In the genomic region with DNA sequence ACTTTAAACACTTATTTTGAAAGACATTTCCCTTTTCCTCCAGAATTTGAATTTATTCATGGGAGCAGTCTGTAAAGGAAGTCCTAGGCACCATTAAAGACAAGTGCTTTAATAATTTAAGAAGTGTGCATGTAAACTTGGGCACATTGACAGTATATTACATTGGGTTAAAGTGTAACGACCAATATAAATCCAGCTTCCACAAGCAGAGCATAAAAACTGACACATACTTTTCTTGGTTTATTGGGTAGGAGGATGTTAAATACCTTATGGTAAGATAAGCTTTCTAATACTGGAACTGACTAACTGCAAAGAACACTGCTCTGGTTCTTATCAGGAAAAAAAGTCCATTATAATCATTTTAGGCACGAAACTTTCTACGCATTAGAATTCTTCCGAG, we compare ENCODE assay signal across 22 cellular contexts. TPM values are rescaled to one million over a fixed set of nuclear protein-coding genes. Genes with fewer than 3 reads are reported as not detected.
DNase-seq lines count a peak whose midpoint lies in the region; ATAC-seq, FAIRE-seq and TF ChIP-seq lines count a peak whose summit lies in the region.
"Had no signal": no experiment of that assay in that cellular context is flagged by ENCODE, and none has a peak within 500 bp of the region (broad histone marks: within the 10 kb centered on the region; RNA-seq: fewer than 3 reads in every experiment).

No MANE protein-coding gene starts in this region.

- CTCF ChIA-PET in HCT116 (lab: Charles Lee), result interaction anchor here (0.7 kb wide), 1 partner anchor 15 kb away, joined by 4 read pairs; no protein-coding TSS in a partner anchor

- no TSS peak for BruUV-seq in HCT116 (replicated peaks; lab: Mats Ljungman, UMichigan)

- no peaks in the 10 kb centered on the region for H3K36me3 ChIP-seq in HCT116 (ENCODE audit: control insufficient read depth in 1 of 2, insufficient read depth in 2 of 2, low read length in 2 of 2)
- no peaks in the 10 kb centered on the region for H3K36me3 ChIP-seq in psoas muscle (ENCODE audit: insufficient read depth in 1 of 2, low read depth in 1 of 2)
- H3K36me3 ChIP-seq: vagina had no signal

- no peaks in the 10 kb centered on the region for H3K36me3 Mint-ChIP-seq in chondrocyte (ENCODE audit: low read depth)
- H3K36me3 Mint-ChIP-seq: CD4-positive, CD25-positive, alpha-beta regulatory T cell had no signal

- H3K4me1 ChIP-seq in HCT116 (ENCODE audit: control insufficient read depth in 1 of 2, insufficient read depth in 2 of 2, low read length in 2 of 2) (peaks cover 4 to 7% of the 10 kb centered on the region in 2 experiments; a peak in 3 of 4 replicates), psoas muscle (peaks cover 10% of the 10 kb centered on the region)

- DNase-seq in HCT116 (ENCODE audit: low read depth, low spot score) (no peak), chondrocyte (ENCODE audit: low spot score) (no peak), left colon (no peak), psoas muscle (no peak), RCC 7860 (ENCODE audit: low spot score) (no peak), mucosa of gallbladder (ENCODE audit: low spot score) (no peak), caudate nucleus (lab: John Stamatoyannopoulos, UW) (no peak)
- DNase-seq: activated CD4-positive, alpha-beta T cell treated with anti-CD3 and anti-CD28 coated beads, Interleukin-2, amount 10 ng/mL, durations not matched to agents 24 days and 14 days; activated CD8-positive, alpha-beta memory T cell treated with anti-CD3 and anti-CD28 coated beads, Interleukin-2, amount 50 U/mL, for 48 hours; activated gamma-delta T cell; CD4-positive, CD25-positive, alpha-beta regulatory T cell; KG1; NCI-H187; NCI-H2227 treated with DMSO at 0.1 percent for 48 hours; NCI-H774; OCI-M1; stimulated activated CD8-positive, alpha-beta memory T cell treated with anti-CD3 and anti-CD28 coated beads, Interleukin-4, amount 100 ng/mL, for 48 hours; T-helper 1 cell had no signal

- peaks cover 25% of the 10 kb centered on the region for H3K27me3 ChIP-seq in HCT116 (ENCODE audit: insufficient read depth, low read length)
- no peaks in the 10 kb centered on the region for H3K27me3 ChIP-seq in psoas muscle (ENCODE audit: insufficient read depth in 3 of 3, low read length in 2 of 3)
- H3K27me3 ChIP-seq: vagina had no signal

- intact Hi-C loops in HCT116 (cut with micrococcal nuclease) (loop anchor here (10.0 kb wide), 1 partner anchor 289 kb away; a partner anchor contains a TSS), left colon (cut with DNase I, micrococcal nuclease) (no loop called here), psoas muscle (cut with DNase I) (loop anchor here (10.0 kb wide), 2 partner anchors 49 to 89 kb away; no protein-coding TSS in a partner anchor)

- no peak for TF ChIP-seq CTCF in HCT116 (IDR thresholded peaks at IDR 0.05 in 2 of 3, conservative IDR thresholded peaks at IDR 0.05 in 1 of 3; ENCODE audit: borderline replicate concordance in 1 of 3, insufficient read depth in 1 of 3, low read depth in 2 of 3, low read length in 2 of 3)
- no peak for TF ChIP-seq CTCF in chondrocyte (IDR thresholded peaks at IDR 0.05)
- TF ChIP-seq CTCF in psoas muscle (IDR thresholded peaks at IDR 0.05), result no peak

- peaks cover 35% of the 10 kb centered on the region for H3K27me3 Mint-ChIP-seq in chondrocyte (ENCODE audit: low read depth)

- TF ChIP-seq POLR2A in HCT116 (IDR thresholded peaks at IDR 0.05; ENCODE audit: borderline replicate concordance, extremely low read depth, insufficient read depth, insufficient read length), result no peak

- no peak overlapping the region for H3K27ac ChIP-seq in HCT116 (ENCODE audit: low read depth, low read length)
- peak overlapping the region; percentile 96 for H3K27ac ChIP-seq in psoas muscle
- H3K27ac ChIP-seq in caudate nucleus (ENCODE audit: low read depth, low read length), result no peak overlapping the region
- H3K27ac ChIP-seq: vagina had no signal

- H3K9me3 Mint-ChIP-seq in chondrocyte (ENCODE audit: low read depth), result no peaks in the 10 kb centered on the region
- H3K9me3 Mint-ChIP-seq: activated CD4-positive, alpha-beta T cell treated with anti-CD3 and anti-CD28 coated beads, Interleukin-2, amount 10 ng/mL, durations not matched to agents 24 days and 14 days had no signal

- H3K9me2 ChIP-seq in HCT116 (ENCODE audit: insufficient read depth), result no peaks in the 10 kb centered on the region

- H3K79me2 ChIP-seq in HCT116 (ENCODE audit: insufficient read depth, low read length), result no peaks in the 10 kb centered on the region

- H3K4me3 ChIP-seq in HCT116 (replicated peaks in 1 of 2; ENCODE audit: low read depth in 1 of 2, low read length in 2 of 2) (no peak overlapping the region), psoas muscle (peak overlapping the region; percentile 83)

- peak overlapping the region; percentile 81 for H3K4me3 Mint-ChIP-seq in chondrocyte (ENCODE audit: unreplicated experiment)
- H3K4me3 Mint-ChIP-seq: activated CD4-positive, alpha-beta T cell treated with anti-CD3 and anti-CD28 coated beads, Interleukin-2, amount 10 ng/mL, durations not matched to agents 24 days and 14 days; CD4-positive, CD25-positive, alpha-beta regulatory T cell had no signal

- H3K9ac ChIP-seq in HCT116 (ENCODE audit: low read length), result no peak overlapping the region

- RAD21 ChIA-PET in HCT116 (lab: Charles Lee; ENCODE audit: low non-redundant PET in 1 of 2, low total read pairs in 2 of 2, uncharacterized antibody in 2 of 2, unreplicated experiment in 2 of 2), result no interaction called here

- H3K27ac Mint-ChIP-seq in chondrocyte (ENCODE audit: unreplicated experiment), result no peak overlapping the region
- H3K27ac Mint-ChIP-seq: activated CD4-positive, alpha-beta T cell treated with anti-CD3 and anti-CD28 coated beads, Interleukin-2, amount 10 ng/mL, durations not matched to agents 24 days and 14 days; CD4-positive, CD25-positive, alpha-beta regulatory T cell had no signal

- H2AFZ ChIP-seq in HCT116 (ENCODE audit: low read depth, low read length, poor library complexity, severe bottlenecking), result peak overlapping the region; percentile 84

- ATAC-seq in HCT116 (no peak), left colon (peak; percentile 63), psoas muscle (no peak), HG03469 (IDR thresholded peaks at IDR 0.05; ENCODE audit: unreplicated experiment) (no peak)

- no peaks in the 10 kb centered on the region for H4K20me1 ChIP-seq in HCT116 (ENCODE audit: insufficient read depth)

- POLR2A ChIA-PET in HCT116 (lab: Charles Lee), result no interaction called here

- TF ChIP-seq RAD21 in HCT116 (IDR thresholded peaks at IDR 0.05; ENCODE audit: low read depth), result no peak

- peak overlapping the region; percentile 95 for H3K4me2 ChIP-seq in HCT116 (ENCODE audit: low read length)

- WGBS in psoas muscle, 3 donors, result 66 to 68% (median 68%) methylated on average over 4 of the region's 4 CpGs

- peaks cover 19% of the 10 kb centered on the region for H3K4me1 Mint-ChIP-seq in chondrocyte (ENCODE audit: low read depth)
- H3K4me1 Mint-ChIP-seq: activated CD4-positive, alpha-beta T cell treated with anti-CD3 and anti-CD28 coated beads, Interleukin-2, amount 10 ng/mL, durations not matched to agents 24 days and 14 days had no signal

- FAIRE-seq in RCC 7860 (lab: Jason Lieb, UNC), result no peak
- FAIRE-seq: GM12891 had no signal

- H3K9me3 ChIP-seq in HCT116 (ENCODE audit: control insufficient read depth in 1 of 2, insufficient read depth in 1 of 2, low read depth in 1 of 2, low read length in 2 of 2) (no peaks in the 10 kb centered on the region), psoas muscle (no peaks in the 10 kb centered on the region)
- H3K9me3 ChIP-seq: vagina had no signal

TF ChIP-seq in HCT116, 20 proteins besides CTCF, POLR2A, EP300 and RAD21 (continues in another document):
- TF ChIP-seq SP1 (IDR thresholded peaks at IDR 0.05; ENCODE audit: low read depth), result no peak
- TF ChIP-seq CEBPB (IDR thresholded peaks at IDR 0.05; ENCODE audit: low read depth), result no peak
- TF ChIP-seq SRF (IDR thresholded peaks at IDR 0.05; ENCODE audit: low read depth), result no peak
- TF ChIP-seq EZH2phosphoT487 (IDR thresholded peaks at IDR 0.05; ENCODE audit: borderline replicate concordance), result no peak
- TF ChIP-seq, protein P1, sequence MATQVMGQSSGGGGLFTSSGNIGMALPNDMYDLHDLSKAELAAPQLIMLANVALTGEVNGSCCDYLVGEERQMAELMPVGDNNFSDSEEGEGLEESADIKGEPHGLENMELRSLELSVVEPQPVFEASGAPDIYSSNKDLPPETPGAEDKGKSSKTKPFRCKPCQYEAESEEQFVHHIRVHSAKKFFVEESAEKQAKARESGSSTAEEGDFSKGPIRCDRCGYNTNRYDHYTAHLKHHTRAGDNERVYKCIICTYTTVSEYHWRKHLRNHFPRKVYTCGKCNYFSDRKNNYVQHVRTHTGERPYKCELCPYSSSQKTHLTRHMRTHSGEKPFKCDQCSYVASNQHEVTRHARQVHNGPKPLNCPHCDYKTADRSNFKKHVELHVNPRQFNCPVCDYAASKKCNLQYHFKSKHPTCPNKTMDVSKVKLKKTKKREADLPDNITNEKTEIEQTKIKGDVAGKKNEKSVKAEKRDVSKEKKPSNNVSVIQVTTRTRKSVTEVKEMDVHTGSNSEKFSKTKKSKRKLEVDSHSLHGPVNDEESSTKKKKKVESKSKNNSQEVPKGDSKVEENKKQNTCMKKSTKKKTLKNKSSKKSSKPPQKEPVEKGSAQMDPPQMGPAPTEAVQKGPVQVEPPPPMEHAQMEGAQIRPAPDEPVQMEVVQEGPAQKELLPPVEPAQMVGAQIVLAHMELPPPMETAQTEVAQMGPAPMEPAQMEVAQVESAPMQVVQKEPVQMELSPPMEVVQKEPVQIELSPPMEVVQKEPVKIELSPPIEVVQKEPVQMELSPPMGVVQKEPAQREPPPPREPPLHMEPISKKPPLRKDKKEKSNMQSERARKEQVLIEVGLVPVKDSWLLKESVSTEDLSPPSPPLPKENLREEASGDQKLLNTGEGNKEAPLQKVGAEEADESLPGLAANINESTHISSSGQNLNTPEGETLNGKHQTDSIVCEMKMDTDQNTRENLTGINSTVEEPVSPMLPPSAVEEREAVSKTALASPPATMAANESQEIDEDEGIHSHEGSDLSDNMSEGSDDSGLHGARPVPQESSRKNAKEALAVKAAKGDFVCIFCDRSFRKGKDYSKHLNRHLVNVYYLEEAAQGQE (IDR thresholded peaks at IDR 0.05; ENCODE audit: low read depth), result no peak
- TF ChIP-seq, protein P2, sequence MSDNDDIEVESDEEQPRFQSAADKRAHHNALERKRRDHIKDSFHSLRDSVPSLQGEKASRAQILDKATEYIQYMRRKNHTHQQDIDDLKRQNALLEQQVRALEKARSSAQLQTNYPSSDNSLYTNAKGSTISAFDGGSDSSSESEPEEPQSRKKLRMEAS (IDR thresholded peaks at IDR 0.05), result no peak
- no peak for TF ChIP-seq ZNF274 (IDR thresholded peaks at IDR 0.05; ENCODE audit: low read depth, low read length)
- no peak for TF ChIP-seq ZFX (IDR thresholded peaks at IDR 0.05)
- TF ChIP-seq EZH2 (IDR thresholded peaks at IDR 0.05), result no peak
- no peak for TF ChIP-seq CBX3 (IDR thresholded peaks at IDR 0.05; ENCODE audit: low read depth)

RNA-seq across cellular contexts. Expression of a gene that starts 1.1 kb away (rescaled TPM):
- 1.1 TPM for total RNA-seq in HCT116 (2021; ENCODE audit: unreplicated experiment)
- polyA plus RNA-seq in HCT116 (2012), result 1.2 and 1.3 TPM in 2 replicates
- 3.6 to 4.7 TPM (median 3.8 TPM) in 3 replicates for total RNA-seq in chondrocyte
- 1 to 10 TPM; 1.8 to 6.2 TPM for total RNA-seq in left colon
- total RNA-seq in psoas muscle, result 10 to 100 TPM; 19.6 to 35.7 (median 25.3) TPM
- 10 to 100 TPM in 2 of 3 donors, 1 to 10 TPM in 1; 5.1 to 13.9 (median 12.4) TPM for polyA plus RNA-seq in psoas muscle
- total RNA-seq in mucosa of gallbladder, result 10.1 TPM
- total RNA-seq: activated CD4-positive, alpha-beta T cell treated with anti-CD3 and anti-CD28 coated beads, Interleukin-2, amount 10 ng/mL, durations not matched to agents 24 days and 14 days; CD4-positive, CD25-positive, alpha-beta regulatory T cell; mononuclear cell had no signal
- polyA plus RNA-seq: CD4-positive, CD25-positive, alpha-beta regulatory T cell had no signal

Comparison
In these comparisons a context has a peak if more than half of its experiments do, and no peak if none do; other contexts are left out.
1. intact Hi-C loops: an anchor here in HCT116 (10.0 kb wide) and psoas muscle (10.0 kb wide); none called in left colon.